ENCODE assay signal across 1 cellular context in the genomic region with DNA sequence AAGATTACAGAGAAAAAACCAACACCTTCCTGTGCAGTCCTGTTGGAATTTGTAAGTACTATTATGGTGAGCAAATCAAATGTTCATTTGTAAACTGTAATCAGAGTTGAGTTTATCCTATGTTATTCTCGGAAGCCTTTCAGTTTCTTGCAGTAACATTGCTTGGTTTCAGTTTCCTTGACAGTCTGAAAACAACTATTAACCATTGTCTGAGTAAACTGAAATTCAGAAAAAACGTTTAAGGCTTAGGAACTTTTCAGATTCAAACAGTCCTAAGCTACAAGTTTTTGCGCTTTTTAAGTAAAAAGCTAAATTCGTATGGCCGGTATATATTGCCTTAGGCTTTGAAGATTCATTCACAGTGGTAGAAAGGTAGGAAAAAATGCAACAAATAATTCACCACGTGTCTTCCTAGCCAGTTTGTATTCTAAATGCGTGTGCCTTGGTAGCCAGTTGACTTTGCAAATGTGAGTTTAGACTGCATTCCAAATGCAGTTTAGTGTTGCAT.
TF ChIP-seq lines count a peak whose summit lies in the region.

No MANE protein-coding gene starts in this region.

TF ChIP-seq in HEK293, 187 proteins besides CTCF, POLR2A, EP300 and RAD21 (continued from another document and continues in another):
- TF ChIP-seq, protein P1, sequence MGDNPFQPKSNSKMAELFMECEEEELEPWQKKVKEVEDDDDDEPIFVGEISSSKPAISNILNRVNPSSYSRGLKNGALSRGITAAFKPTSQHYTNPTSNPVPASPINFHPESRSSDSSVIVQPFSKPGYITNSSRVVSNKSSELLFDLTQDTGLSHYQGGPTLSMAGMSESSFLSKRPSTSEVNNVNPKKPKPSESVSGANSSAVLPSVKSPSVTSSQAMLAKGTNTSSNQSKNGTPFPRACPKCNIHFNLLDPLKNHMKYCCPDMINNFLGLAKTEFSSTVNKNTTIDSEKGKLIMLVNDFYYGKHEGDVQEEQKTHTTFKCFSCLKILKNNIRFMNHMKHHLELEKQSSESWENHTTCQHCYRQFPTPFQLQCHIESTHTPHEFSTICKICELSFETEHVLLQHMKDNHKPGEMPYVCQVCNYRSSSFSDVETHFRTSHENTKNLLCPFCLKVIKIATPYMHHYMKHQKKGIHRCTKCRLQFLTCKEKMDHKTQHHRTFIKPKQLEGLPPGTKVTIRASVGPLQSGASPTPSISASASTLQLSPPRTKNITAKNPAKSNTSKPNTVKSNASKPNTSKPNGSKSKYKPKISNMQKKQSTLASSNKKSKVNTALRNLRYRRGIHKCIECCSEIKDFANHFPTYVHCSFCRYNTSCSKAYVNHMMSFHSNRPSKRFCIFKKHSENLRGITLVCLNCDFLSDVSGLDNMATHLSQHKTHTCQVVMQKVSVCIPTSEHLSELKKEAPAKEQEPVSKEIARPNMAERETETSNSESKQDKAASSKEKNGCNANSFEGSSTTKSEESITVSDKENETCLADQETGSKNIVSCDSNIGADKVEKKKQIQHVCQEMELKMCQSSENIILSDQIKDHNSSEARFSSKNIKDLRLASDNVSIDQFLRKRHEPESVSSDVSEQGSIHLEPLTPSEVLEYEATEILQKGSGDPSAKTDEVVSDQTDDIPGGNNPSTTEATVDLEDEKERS (tag by site-specific recombination; IDR thresholded peaks at IDR 0.05), result no peak
- no peak for TF ChIP-seq ZNF658 (tag by site-specific recombination; IDR thresholded peaks at IDR 0.05)
- TF ChIP-seq, protein P2, sequence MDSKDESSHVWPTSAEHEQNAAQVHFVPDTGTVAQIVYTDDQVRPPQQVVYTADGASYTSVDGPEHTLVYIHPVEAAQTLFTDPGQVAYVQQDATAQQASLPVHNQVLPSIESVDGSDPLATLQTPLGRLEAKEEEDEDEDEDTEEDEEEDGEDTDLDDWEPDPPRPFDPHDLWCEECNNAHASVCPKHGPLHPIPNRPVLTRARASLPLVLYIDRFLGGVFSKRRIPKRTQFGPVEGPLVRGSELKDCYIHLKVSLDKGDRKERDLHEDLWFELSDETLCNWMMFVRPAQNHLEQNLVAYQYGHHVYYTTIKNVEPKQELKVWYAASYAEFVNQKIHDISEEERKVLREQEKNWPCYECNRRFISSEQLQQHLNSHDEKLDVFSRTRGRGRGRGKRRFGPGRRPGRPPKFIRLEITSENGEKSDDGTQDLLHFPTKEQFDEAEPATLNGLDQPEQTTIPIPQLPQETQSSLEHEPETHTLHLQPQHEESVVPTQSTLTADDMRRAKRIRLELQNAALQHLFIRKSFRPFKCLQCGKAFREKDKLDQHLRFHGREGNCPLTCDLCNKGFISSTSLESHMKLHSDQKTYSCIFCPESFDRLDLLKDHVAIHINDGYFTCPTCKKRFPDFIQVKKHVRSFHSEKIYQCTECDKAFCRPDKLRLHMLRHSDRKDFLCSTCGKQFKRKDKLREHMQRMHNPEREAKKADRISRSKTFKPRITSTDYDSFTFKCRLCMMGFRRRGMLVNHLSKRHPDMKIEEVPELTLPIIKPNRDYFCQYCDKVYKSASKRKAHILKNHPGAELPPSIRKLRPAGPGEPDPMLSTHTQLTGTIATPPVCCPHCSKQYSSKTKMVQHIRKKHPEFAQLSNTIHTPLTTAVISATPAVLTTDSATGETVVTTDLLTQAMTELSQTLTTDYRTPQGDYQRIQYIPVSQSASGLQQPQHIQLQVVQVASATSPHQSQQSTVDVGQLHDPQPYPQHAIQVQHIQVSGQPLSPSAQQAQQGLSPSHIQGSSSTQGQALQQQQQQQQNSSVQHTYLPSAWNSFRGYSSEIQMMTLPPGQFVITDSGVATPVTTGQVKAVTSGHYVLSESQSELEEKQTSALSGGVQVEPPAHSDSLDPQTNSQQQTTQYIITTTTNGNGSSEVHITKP (tag by site-specific recombination; IDR thresholded peaks at IDR 0.05), result no peak
- TF ChIP-seq ZNF76 (tag by site-specific recombination; IDR thresholded peaks at IDR 0.05; ENCODE audit: borderline replicate concordance, low read depth), result no peak
- TF ChIP-seq, protein P3, sequence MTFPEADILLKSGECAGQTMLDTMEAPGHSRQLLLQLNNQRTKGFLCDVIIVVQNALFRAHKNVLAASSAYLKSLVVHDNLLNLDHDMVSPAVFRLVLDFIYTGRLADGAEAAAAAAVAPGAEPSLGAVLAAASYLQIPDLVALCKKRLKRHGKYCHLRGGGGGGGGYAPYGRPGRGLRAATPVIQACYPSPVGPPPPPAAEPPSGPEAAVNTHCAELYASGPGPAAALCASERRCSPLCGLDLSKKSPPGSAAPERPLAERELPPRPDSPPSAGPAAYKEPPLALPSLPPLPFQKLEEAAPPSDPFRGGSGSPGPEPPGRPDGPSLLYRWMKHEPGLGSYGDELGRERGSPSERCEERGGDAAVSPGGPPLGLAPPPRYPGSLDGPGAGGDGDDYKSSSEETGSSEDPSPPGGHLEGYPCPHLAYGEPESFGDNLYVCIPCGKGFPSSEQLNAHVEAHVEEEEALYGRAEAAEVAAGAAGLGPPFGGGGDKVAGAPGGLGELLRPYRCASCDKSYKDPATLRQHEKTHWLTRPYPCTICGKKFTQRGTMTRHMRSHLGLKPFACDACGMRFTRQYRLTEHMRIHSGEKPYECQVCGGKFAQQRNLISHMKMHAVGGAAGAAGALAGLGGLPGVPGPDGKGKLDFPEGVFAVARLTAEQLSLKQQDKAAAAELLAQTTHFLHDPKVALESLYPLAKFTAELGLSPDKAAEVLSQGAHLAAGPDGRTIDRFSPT (tag by site-specific recombination; IDR thresholded peaks at IDR 0.05), result no peak
- TF ChIP-seq, protein P4, sequence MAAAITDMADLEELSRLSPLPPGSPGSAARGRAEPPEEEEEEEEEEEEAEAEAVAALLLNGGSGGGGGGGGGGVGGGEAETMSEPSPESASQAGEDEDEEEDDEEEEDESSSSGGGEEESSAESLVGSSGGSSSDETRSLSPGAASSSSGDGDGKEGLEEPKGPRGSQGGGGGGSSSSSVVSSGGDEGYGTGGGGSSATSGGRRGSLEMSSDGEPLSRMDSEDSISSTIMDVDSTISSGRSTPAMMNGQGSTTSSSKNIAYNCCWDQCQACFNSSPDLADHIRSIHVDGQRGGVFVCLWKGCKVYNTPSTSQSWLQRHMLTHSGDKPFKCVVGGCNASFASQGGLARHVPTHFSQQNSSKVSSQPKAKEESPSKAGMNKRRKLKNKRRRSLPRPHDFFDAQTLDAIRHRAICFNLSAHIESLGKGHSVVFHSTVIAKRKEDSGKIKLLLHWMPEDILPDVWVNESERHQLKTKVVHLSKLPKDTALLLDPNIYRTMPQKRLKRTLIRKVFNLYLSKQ (tag by site-specific recombination; IDR thresholded peaks at IDR 0.05; ENCODE audit: borderline replicate concordance), result no peak
- 0 out of 2 replicates have a peak, but pooled peaks have one; percentile 38 for TF ChIP-seq ZNF843 (tag by site-specific recombination; IDR thresholded peaks at IDR 0.05)
- peak; percentile 48; the same call in 1 of the 2 replicates for TF ChIP-seq ZSCAN30 (tag by site-specific recombination; IDR thresholded peaks at IDR 0.05)
- no peak for TF ChIP-seq ZFP3 (tag by site-specific recombination; IDR thresholded peaks at IDR 0.05; ENCODE audit: low read depth)
- no peak for TF ChIP-seq ZNF555 (tag by site-specific recombination; conservative IDR thresholded peaks at IDR 0.05)
- no peak for TF ChIP-seq ZNF155 (tag by site-specific recombination; IDR thresholded peaks at IDR 0.05)
- TF ChIP-seq ZBTB1 (tag by site-specific recombination; IDR thresholded peaks at IDR 0.05), result no peak
- TF ChIP-seq KLF9 (tag by site-specific recombination; IDR thresholded peaks at IDR 0.05; ENCODE audit: low read depth), result no peak
- no peak for TF ChIP-seq ZNF473 (tag by site-specific recombination; IDR thresholded peaks at IDR 0.05)
- no peak for TF ChIP-seq ZSCAN16 (tag by site-specific recombination; IDR thresholded peaks at IDR 0.05)
- TF ChIP-seq YY2 (tag by site-specific recombination; IDR thresholded peaks at IDR 0.05), result no peak
- no peak for TF ChIP-seq BCL11B (tag by site-specific recombination; IDR thresholded peaks at IDR 0.05; ENCODE audit: low read depth)
- 0 out of 2 replicates have a peak, but pooled peaks have one; percentile 9 for TF ChIP-seq ZBTB8A (tag by site-specific recombination; IDR thresholded peaks at IDR 0.05)
- TF ChIP-seq, protein P5, sequence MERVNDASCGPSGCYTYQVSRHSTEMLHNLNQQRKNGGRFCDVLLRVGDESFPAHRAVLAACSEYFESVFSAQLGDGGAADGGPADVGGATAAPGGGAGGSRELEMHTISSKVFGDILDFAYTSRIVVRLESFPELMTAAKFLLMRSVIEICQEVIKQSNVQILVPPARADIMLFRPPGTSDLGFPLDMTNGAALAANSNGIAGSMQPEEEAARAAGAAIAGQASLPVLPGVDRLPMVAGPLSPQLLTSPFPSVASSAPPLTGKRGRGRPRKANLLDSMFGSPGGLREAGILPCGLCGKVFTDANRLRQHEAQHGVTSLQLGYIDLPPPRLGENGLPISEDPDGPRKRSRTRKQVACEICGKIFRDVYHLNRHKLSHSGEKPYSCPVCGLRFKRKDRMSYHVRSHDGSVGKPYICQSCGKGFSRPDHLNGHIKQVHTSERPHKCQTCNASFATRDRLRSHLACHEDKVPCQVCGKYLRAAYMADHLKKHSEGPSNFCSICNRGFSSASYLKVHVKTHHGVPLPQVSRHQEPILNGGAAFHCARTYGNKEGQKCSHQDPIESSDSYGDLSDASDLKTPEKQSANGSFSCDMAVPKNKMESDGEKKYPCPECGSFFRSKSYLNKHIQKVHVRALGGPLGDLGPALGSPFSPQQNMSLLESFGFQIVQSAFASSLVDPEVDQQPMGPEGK (tag by site-specific recombination; IDR thresholded peaks at IDR 0.05), result no peak
- no peak for TF ChIP-seq ZNF146 (tag by site-specific recombination; IDR thresholded peaks at IDR 0.05)
- no peak for TF ChIP-seq ZBTB20 (tag by site-specific recombination; IDR thresholded peaks at IDR 0.05)
- peak; percentile 48; the same call in 1 of the 2 replicates for TF ChIP-seq ZNF629 (tag by site-specific recombination; IDR thresholded peaks at IDR 0.05)
- no peak for TF ChIP-seq KLF1 (tag by site-specific recombination; IDR thresholded peaks at IDR 0.05)
- TF ChIP-seq, protein P6, sequence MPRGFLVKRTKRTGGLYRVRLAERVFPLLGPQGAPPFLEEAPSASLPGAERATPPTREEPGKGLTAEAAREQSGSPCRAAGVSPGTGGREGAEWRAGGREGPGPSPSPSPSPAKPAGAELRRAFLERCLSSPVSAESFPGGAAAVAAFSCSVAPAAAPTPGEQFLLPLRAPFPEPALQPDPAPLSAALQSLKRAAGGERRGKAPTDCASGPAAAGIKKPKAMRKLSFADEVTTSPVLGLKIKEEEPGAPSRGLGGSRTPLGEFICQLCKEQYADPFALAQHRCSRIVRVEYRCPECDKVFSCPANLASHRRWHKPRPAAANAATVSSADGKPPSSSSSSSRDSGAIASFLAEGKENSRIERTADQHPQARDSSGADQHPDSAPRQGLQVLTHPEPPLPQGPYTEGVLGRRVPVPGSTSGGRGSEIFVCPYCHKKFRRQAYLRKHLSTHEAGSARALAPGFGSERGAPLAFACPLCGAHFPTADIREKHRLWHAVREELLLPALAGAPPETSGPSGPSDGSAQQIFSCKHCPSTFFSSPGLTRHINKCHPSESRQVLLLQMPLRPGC (tag by site-specific recombination; IDR thresholded peaks at IDR 0.05), result no peak
- TF ChIP-seq ZSCAN23 (tag by site-specific recombination; IDR thresholded peaks at IDR 0.05), result no peak
- TF ChIP-seq SETDB1 (IDR thresholded peaks at IDR 0.05; ENCODE audit: insufficient read length, low read length), result no peak
- TF ChIP-seq KLF16 (tag by site-specific recombination; IDR thresholded peaks at IDR 0.05), result no peak
- no peak for TF ChIP-seq KLF7 (tag by site-specific recombination; IDR thresholded peaks at IDR 0.05; ENCODE audit: borderline replicate concordance)
- peak; percentile 54 for TF ChIP-seq KLF10 (tag by site-specific recombination; IDR thresholded peaks at IDR 0.05)
- no peak for TF ChIP-seq ZNF157 (tag by site-specific recombination; IDR thresholded peaks at IDR 0.05)
- TF ChIP-seq, protein P7, sequence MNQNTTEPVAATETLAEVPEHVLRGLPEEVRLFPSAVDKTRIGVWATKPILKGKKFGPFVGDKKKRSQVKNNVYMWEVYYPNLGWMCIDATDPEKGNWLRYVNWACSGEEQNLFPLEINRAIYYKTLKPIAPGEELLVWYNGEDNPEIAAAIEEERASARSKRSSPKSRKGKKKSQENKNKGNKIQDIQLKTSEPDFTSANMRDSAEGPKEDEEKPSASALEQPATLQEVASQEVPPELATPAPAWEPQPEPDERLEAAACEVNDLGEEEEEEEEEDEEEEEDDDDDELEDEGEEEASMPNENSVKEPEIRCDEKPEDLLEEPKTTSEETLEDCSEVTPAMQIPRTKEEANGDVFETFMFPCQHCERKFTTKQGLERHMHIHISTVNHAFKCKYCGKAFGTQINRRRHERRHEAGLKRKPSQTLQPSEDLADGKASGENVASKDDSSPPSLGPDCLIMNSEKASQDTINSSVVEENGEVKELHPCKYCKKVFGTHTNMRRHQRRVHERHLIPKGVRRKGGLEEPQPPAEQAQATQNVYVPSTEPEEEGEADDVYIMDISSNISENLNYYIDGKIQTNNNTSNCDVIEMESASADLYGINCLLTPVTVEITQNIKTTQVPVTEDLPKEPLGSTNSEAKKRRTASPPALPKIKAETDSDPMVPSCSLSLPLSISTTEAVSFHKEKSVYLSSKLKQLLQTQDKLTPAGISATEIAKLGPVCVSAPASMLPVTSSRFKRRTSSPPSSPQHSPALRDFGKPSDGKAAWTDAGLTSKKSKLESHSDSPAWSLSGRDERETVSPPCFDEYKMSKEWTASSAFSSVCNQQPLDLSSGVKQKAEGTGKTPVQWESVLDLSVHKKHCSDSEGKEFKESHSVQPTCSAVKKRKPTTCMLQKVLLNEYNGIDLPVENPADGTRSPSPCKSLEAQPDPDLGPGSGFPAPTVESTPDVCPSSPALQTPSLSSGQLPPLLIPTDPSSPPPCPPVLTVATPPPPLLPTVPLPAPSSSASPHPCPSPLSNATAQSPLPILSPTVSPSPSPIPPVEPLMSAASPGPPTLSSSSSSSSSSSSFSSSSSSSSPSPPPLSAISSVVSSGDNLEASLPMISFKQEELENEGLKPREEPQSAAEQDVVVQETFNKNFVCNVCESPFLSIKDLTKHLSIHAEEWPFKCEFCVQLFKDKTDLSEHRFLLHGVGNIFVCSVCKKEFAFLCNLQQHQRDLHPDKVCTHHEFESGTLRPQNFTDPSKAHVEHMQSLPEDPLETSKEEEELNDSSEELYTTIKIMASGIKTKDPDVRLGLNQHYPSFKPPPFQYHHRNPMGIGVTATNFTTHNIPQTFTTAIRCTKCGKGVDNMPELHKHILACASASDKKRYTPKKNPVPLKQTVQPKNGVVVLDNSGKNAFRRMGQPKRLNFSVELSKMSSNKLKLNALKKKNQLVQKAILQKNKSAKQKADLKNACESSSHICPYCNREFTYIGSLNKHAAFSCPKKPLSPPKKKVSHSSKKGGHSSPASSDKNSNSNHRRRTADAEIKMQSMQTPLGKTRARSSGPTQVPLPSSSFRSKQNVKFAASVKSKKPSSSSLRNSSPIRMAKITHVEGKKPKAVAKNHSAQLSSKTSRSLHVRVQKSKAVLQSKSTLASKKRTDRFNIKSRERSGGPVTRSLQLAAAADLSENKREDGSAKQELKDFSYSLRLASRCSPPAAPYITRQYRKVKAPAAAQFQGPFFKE (tag by site-specific recombination; IDR thresholded peaks at IDR 0.05; ENCODE audit: borderline replicate concordance), result no peak
- TF ChIP-seq GLIS2 (tag by site-specific recombination; IDR thresholded peaks at IDR 0.05), result no peak
- TF ChIP-seq, protein P8, sequence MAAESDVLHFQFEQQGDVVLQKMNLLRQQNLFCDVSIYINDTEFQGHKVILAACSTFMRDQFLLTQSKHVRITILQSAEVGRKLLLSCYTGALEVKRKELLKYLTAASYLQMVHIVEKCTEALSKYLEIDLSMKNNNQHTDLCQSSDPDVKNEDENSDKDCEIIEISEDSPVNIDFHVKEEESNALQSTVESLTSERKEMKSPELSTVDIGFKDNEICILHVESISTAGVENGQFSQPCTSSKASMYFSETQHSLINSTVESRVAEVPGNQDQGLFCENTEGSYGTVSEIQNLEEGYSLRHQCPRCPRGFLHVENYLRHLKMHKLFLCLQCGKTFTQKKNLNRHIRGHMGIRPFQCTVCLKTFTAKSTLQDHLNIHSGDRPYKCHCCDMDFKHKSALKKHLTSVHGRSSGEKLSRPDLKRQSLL (tag by site-specific recombination; IDR thresholded peaks at IDR 0.05), result no peak
- no peak for TF ChIP-seq ZNF112 (tag by site-specific recombination; IDR thresholded peaks at IDR 0.05)
